In genomic region chr14:22871962-22872832, GRCh38 we compare ENCODE assay signal across 8 cellular contexts. TPM values are rescaled to one million over a fixed set of nuclear protein-coding genes. Genes with fewer than 3 reads are reported as not detected.
DNase-seq lines count a peak whose midpoint lies in the region; ATAC-seq and TF ChIP-seq lines count a peak whose summit lies in the region.

No MANE protein-coding gene starts in this region.

- intact Hi-C loops in Panc1 (cut with micrococcal nuclease; ENCODE audit: unreplicated experiment): no loop called here

- H3K4me2 ChIP-seq in neural progenitor cell: peak overlapping the region; percentile 83

- peak overlapping the region; percentile 37 for H2AFZ ChIP-seq in neural progenitor cell (replicated peaks)

- peak overlapping the region; percentile 80 for H3K27ac ChIP-seq in Panc1 (ENCODE audit: low read length)
- H3K27ac ChIP-seq in neural progenitor cell: no peak overlapping the region
- peak overlapping the region; percentile 99 for H3K27ac ChIP-seq in subcutaneous abdominal adipose tissue (ENCODE audit: low read depth, low read length)

- H4K20me1 ChIP-seq in neural progenitor cell (ENCODE audit: low read depth): no peaks in the 10 kb centered on the region

- no peaks in the 10 kb centered on the region for H3K9me3 Mint-ChIP-seq in neural progenitor cell

- H3K4me1 ChIP-seq in Panc1 (ENCODE audit: control insufficient read depth, insufficient read depth, low read length) (peaks cover 8% of the 10 kb centered on the region; the same call in 1 of the 2 replicates), neural progenitor cell (peaks cover 7% of the 10 kb centered on the region), subcutaneous abdominal adipose tissue (ENCODE audit: control insufficient read depth in 5 of 5, insufficient read depth in 5 of 5, low read length in 5 of 5) (peaks cover 1 to 19% (median 16%) of the 10 kb centered on the region in 5 donors)

- no peaks in the 10 kb centered on the region for H3K79me2 ChIP-seq in neural progenitor cell (ENCODE audit: low read depth)

- no peaks in the 10 kb centered on the region for H3K9me3 ChIP-seq in Panc1 (ENCODE audit: control insufficient read depth, insufficient read depth, low read depth, low read length)
- H3K9me3 ChIP-seq in neural progenitor cell (ENCODE audit: low read depth): no peaks in the 10 kb centered on the region
- H3K9me3 ChIP-seq in subcutaneous abdominal adipose tissue (ENCODE audit: control insufficient read depth in 5 of 5, low read length in 5 of 5): no peaks in the 10 kb centered on the region

- H3K36me3 ChIP-seq in Panc1 (ENCODE audit: control insufficient read depth, insufficient read depth, low read length) (no peaks in the 10 kb centered on the region; the same call in 1 of the 2 replicates), neural progenitor cell (no peaks in the 10 kb centered on the region), subcutaneous abdominal adipose tissue (ENCODE audit: control insufficient read depth in 5 of 5, insufficient read depth in 5 of 5, low read length in 5 of 5) (peaks cover 0 to 39% (median 34%) of the 10 kb centered on the region in 5 donors)

- DNase-seq in Caki2 (ENCODE audit: low read depth) (peak; percentile 81), GM20000 (ENCODE audit: low spot score) (peak; percentile 85), HuH-7.5 (ENCODE audit: low spot score) (peak; percentile 85), Panc1 (ENCODE audit: low read depth, low spot score) (no peak), fibroblast of villous mesenchyme (ENCODE audit: low read depth) (peak; percentile 88), neural progenitor cell (ENCODE audit: low spot score) (peak; percentile 92)
- DNase-seq in activated T-helper 9 cell treated with anti-CD3 and anti-CD28 coated beads, Interleukin-2, amount 50 U/mL, for 16 hours (ENCODE audit: low read depth): peak; percentile 66

- peaks cover 12% of the 10 kb centered on the region for H3K36me3 Mint-ChIP-seq in neural progenitor cell

- H3K9ac ChIP-seq in neural progenitor cell (no peak overlapping the region), subcutaneous abdominal adipose tissue (ENCODE audit: low read length in 5 of 5) (peak overlapping the region; percentile 75 to 99 (median 95))

- peaks cover 14% of the 10 kb centered on the region for H3K4me1 Mint-ChIP-seq in neural progenitor cell

- peak; percentile 75 for ATAC-seq in Panc1

- H3K27me3 ChIP-seq in Panc1 (ENCODE audit: control insufficient read depth, insufficient read depth, low read length) (no peaks in the 10 kb centered on the region), neural progenitor cell (no peaks in the 10 kb centered on the region), subcutaneous abdominal adipose tissue (ENCODE audit: control insufficient read depth in 5 of 5, insufficient read depth in 4 of 5, low read length in 5 of 5) (no peaks in the 10 kb centered on the region)

- H3K4me3 ChIP-seq in Panc1 (ENCODE audit: low read depth in 2 of 2, low read length in 2 of 2): peak overlapping the region; percentile 67 to 84
- peak overlapping the region; percentile 91 for H3K4me3 ChIP-seq in fibroblast of villous mesenchyme (ENCODE audit: low read depth, low read length)
- peak overlapping the region; percentile 75 for H3K4me3 ChIP-seq in neural progenitor cell
- peak overlapping the region; percentile 77 to 88 (median 86) for H3K4me3 ChIP-seq in subcutaneous abdominal adipose tissue (ENCODE audit: low read depth in 1 of 5, low read length in 5 of 5)

- in situ Hi-C loops in Caki2 (cut with HindIII; ENCODE audit: low pct_unique_long_range_greater_than_20kb, low sequenced_read_pairs) (no loop called here), Panc1 (cut with HindIII; ENCODE audit: low pct_unique_long_range_greater_than_20kb, low sequenced_read_pairs) (no loop called here)

- peak overlapping the region; percentile 95 for H3K4me3 Mint-ChIP-seq in neural progenitor cell

- POLR2A ChIA-PET in Panc1 (lab: Charles Lee): interaction anchor here (0.6 kb wide), 1 partner anchor 294 kb away, joined by 8 read pairs; no protein-coding TSS in a partner anchor

- peaks cover 23% of the 10 kb centered on the region for H3F3A ChIP-seq in neural progenitor cell (ENCODE audit: low read depth)

- peak overlapping the region; percentile 81 for H3K27ac Mint-ChIP-seq in neural progenitor cell

- CTCF ChIA-PET in Panc1 (lab: Charles Lee): interaction anchor here (0.6 to 1.0 kb wide), 4 partner anchors 15 to 592 kb away, joined by 3 to 7 read pairs (median 4); no protein-coding TSS in a partner anchor

- H3K27me3 Mint-ChIP-seq in neural progenitor cell (ENCODE audit: insufficient read depth, low read depth): peaks cover 7% of the 10 kb centered on the region

- no TSS peak for BruUV-seq in Panc1 (replicated peaks; lab: Mats Ljungman, UMichigan)

- TF ChIP-seq CTCF in GM20000 (IDR thresholded peaks at IDR 0.05; ENCODE audit: extremely low read depth, missing control alignments) (peak; percentile 93), Panc1 (IDR thresholded peaks at IDR 0.05) (peak; percentile 93), fibroblast of villous mesenchyme (IDR thresholded peaks at IDR 0.05; ENCODE audit: insufficient read depth, low read depth, low read length) (peak; percentile 98), neural progenitor cell (IDR thresholded peaks at IDR 0.05) (peak; percentile 98)

RNA-seq across cellular contexts. Expression of gene LRP10, which starts 0.7 kb away (rescaled TPM):
- total RNA-seq in Caki2 (2014; rRNA removed; shearing (Covaris generic); ENCODE audit: low replicate concordance): 44.5 and 48.8 TPM in 2 replicates
- total RNA-seq in Panc1 (2021; ENCODE audit: unreplicated experiment) (78.3 TPM), fibroblast of villous mesenchyme (104 and 108 TPM in 2 replicates), neural progenitor cell (ENCODE audit: low replicate concordance) (0.92 and 4.2 TPM in 2 replicates)
- polyA plus RNA-seq in Panc1 (2012; ENCODE audit: insufficient read length): 156 TPM

RNA-seq across cellular contexts. Expression of gene REM2, which starts 10.8 kb away (rescaled TPM):
- not detected in 2 replicates for total RNA-seq in Caki2 (2014; rRNA removed; shearing (Covaris generic); ENCODE audit: low replicate concordance)
- total RNA-seq in Panc1 (2021; ENCODE audit: unreplicated experiment) (0.18 TPM), fibroblast of villous mesenchyme (under 0.01 and 0.43 TPM in 2 replicates), neural progenitor cell (ENCODE audit: low replicate concordance) (1.7 and 3.3 TPM in 2 replicates)
- 0.31 TPM for polyA plus RNA-seq in Panc1 (2012; ENCODE audit: insufficient read length)

RNA-seq across cellular contexts. Expression of gene MMP14, which starts 35.8 kb away (rescaled TPM):
- not detected in 2 replicates for total RNA-seq in Caki2 (2014; rRNA removed; shearing (Covaris generic); ENCODE audit: low replicate concordance)
- total RNA-seq in Panc1 (2021; ENCODE audit: unreplicated experiment) (32.9 TPM), fibroblast of villous mesenchyme (188 and 327 TPM in 2 replicates), neural progenitor cell (ENCODE audit: low replicate concordance) (15.1 and 25.2 TPM in 2 replicates)
- polyA plus RNA-seq in Panc1 (2012; ENCODE audit: insufficient read length): 47.8 TPM

RNA-seq across cellular contexts. Expression of gene MRPL52, which starts 42.5 kb away (rescaled TPM):
- total RNA-seq in Caki2 (2014; rRNA removed; shearing (Covaris generic); ENCODE audit: low replicate concordance): 81.2 and 137 TPM in 2 replicates
- 89.5 TPM for total RNA-seq in Panc1 (2021; ENCODE audit: unreplicated experiment)
- polyA plus RNA-seq in Panc1 (2012; ENCODE audit: insufficient read length): 97.1 TPM
- 58.3 and 82.5 TPM in 2 replicates for total RNA-seq in fibroblast of villous mesenchyme
- 28.1 and 71.5 TPM in 2 replicates for total RNA-seq in neural progenitor cell (ENCODE audit: low replicate concordance)

RNA-seq across cellular contexts. Expression of gene RBM23, which starts 46.8 kb away (rescaled TPM):
- total RNA-seq in Caki2 (2014; rRNA removed; shearing (Covaris generic); ENCODE audit: low replicate concordance): 87.9 and 107 TPM in 2 replicates
- total RNA-seq in Panc1 (2021; ENCODE audit: unreplicated experiment) (47.2 TPM), fibroblast of villous mesenchyme (60.9 and 68.6 TPM in 2 replicates), neural progenitor cell (ENCODE audit: low replicate concordance) (139 and 170 TPM in 2 replicates)
- 49.5 TPM for polyA plus RNA-seq in Panc1 (2012; ENCODE audit: insufficient read length)

Comparison
In these comparisons a context has a peak if more than half of its experiments do, and no peak if none do; other contexts are left out.
1. RNA of gene MMP14, which starts 35.8 kb away (total RNA-seq): 188 to 327 TPM in fibroblast of villous mesenchyme, 32.9 TPM in Panc1 (single experiment) and 15.1 to 25.2 TPM in neural progenitor cell; not detected in Caki2; every median in the first group is over 10 times any median in the second.
2. Peak in every context shown above with its lines, with median percentiles within 50 percentile points of each other: CTCF ChIP-seq and H3K4me3 ChIP-seq.